8 cellular contexts compared by ENCODE assay signal in the genomic region with DNA sequence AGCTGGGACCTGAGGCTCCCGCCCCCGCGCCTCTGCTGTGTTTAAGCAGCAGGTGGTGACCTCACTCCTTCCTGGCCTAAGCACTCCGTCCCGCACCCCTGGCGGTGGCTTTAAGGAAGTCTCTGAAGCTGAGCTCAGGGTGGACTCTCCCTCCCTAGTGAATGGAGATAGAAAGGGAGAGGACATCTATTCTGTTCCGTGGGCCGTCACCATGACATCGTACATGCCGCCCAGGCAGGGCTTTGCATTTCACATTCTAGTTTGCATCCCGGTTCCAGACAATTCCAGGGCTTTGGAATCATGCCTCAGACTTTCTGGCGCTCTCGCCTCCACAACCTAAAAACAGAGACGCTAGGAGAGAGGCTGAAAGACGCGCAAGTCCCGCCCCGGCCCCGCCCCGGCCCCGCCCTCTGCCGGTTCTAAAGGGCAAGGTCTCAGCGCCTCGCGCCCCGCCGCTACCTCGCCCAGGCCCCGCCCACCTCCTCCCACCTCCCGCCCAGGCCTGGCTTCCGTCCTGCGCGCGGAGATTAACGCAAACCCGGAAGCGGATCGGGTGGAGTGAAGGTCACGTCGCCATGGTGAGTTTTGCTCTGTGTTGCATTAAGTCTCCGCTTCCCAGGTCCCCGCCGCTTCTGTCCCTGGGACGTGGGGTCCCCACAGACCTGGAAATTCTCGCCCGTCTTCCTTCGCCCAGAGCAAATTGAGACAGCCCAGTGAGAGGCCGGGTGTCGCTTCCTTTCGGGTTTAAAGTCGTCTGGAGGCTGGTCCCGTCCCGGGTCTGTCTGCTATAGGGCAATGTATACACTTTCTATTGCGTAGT. TPM values are rescaled to one million over a fixed set of nuclear protein-coding genes. Genes with fewer than 3 reads are reported as not detected.
A peak's percentile ranks its signal among the peaks of the same experiment; 100 is the strongest.
DNase-seq lines count a peak whose midpoint lies in the region; ATAC-seq, FAIRE-seq and TF ChIP-seq lines count a peak whose summit lies in the region.

Gene ZNF808, plus strand, starts transcription at position 535 of the 820 bp plus-strand sequence. CDS start 15,617 bp downstream, outside the sequence.

- H3K79me2 ChIP-seq in OCI-LY3 (ENCODE audit: low read length): peaks cover 8% of the 10 kb centered on the region

- DNase-seq in D721Med (ENCODE audit: insufficient read length, low spot score) (peak; percentile 50), activated T-cell treated with anti-CD3 and anti-CD28 coated beads for 4 hours (peak; percentile 99), epithelial cell of prostate (ENCODE audit: low read depth, low spot score) (peak; percentile 69), mucosa of gallbladder (ENCODE audit: low spot score) (peak; percentile 97)
- peak; percentile 99 for DNase-seq in stimulated activated CD8-positive, alpha-beta memory T cell treated with anti-CD3 and anti-CD28 coated beads, Interleukin-4, amount 100 ng/mL, for 24 hours (ENCODE audit: low read depth)

- peak within 1 kb of the TSS; percentile 67; the same call in 1 of the 2 replicates for H3K27ac ChIP-seq in HUES6 (ENCODE audit: low read depth, low read length)
- no peak within 1 kb of the TSS for H3K27ac ChIP-seq in OCI-LY3 (ENCODE audit: low read length)
- peak within 1 kb of the TSS; percentile 76 for H3K27ac ChIP-seq in epithelial cell of prostate

- H3K36me3 ChIP-seq in HUES6 (ENCODE audit: control insufficient read depth, insufficient read depth, low read length) (no peaks in the 10 kb centered on the region), OCI-LY3 (replicated peaks; ENCODE audit: low read depth, low read length) (peaks cover 3% of the 10 kb centered on the region)

- H4K20me1 ChIP-seq in OCI-LY3 (ENCODE audit: insufficient read depth, low read length): no peaks in the 10 kb centered on the region

- H3K9ac ChIP-seq in HUES6 (ENCODE audit: low read length): peak within 1 kb of the TSS; percentile 95
- H3K9ac ChIP-seq in OCI-LY3 (ENCODE audit: low read length): peak within 1 kb of the TSS; percentile 79

- H2AFZ ChIP-seq in OCI-LY3 (ENCODE audit: low read depth, low read length): peak within 1 kb of the TSS; percentile 96

- peaks cover 3% of the 10 kb centered on the region; the same call in 1 of the 2 replicates for H3K9me3 ChIP-seq in HUES6 (ENCODE audit: control insufficient read depth, insufficient read depth, low read depth, low read length)
- H3K9me3 ChIP-seq in OCI-LY3 (ENCODE audit: insufficient read depth, low read length): peaks cover 8% of the 10 kb centered on the region; the same call in 1 of the 2 replicates

- H3K27me3 ChIP-seq in HUES6 (ENCODE audit: control insufficient read depth, insufficient read depth, low read length) (no peaks in the 10 kb centered on the region), OCI-LY3 (ENCODE audit: low read depth, low read length) (no peaks in the 10 kb centered on the region)

- H3K4me3 ChIP-seq in HUES6 (ENCODE audit: low read depth, low read length) (peak within 1 kb of the TSS; percentile 98), OCI-LY3 (ENCODE audit: low read length) (peak within 1 kb of the TSS; percentile 91)

- H3K4me1 ChIP-seq in HUES6 (ENCODE audit: control insufficient read depth, insufficient read depth, low read length): peaks cover 3% of the 10 kb centered on the region; the same call in 1 of the 2 replicates
- no peaks in the 10 kb centered on the region; the same call in 1 of the 2 replicates for H3K4me1 ChIP-seq in OCI-LY3 (ENCODE audit: low read length)

- peak; percentile 84 for ATAC-seq in GM21390 (IDR thresholded peaks at IDR 0.05; ENCODE audit: unreplicated experiment)

- H3K4me2 ChIP-seq in OCI-LY3 (ENCODE audit: low read length): peak within 1 kb of the TSS; percentile 78

- no peak for FAIRE-seq in D721Med (lab: Jason Lieb, UNC)

- TF ChIP-seq CTCF in D721Med (IDR thresholded peaks at IDR 0.05; ENCODE audit: insufficient read depth, missing control alignments) (peak; percentile 25), OCI-LY3 (IDR thresholded peaks at IDR 0.05; ENCODE audit: low read depth, low read length) (peak; percentile 23)

RNA-seq across cellular contexts. Expression of gene ZNF808, which starts in this region (rescaled TPM):
- total RNA-seq in mucosa of gallbladder: 34.2 TPM
